41 cellular contexts compared by ENCODE assay signal in the genomic region with DNA sequence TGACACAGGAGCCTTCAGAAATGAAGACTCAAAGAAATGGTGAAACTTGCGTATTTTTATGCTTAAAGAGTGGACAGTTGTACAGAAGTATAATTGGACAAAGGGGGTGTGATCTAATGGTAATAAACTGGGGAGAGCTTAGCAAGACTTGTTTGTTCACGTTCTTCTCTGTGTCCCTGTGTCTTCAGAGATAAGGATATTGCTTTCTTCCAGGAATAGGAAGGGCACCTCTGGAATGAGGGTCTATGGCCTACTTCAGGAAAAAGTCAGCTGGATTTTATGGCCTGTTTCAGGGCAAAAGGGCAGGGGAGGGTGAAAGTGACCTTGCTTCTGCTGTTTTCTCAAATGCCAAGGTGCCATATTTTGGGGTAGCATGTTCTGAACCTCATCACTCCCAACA. TPM values are rescaled to one million over a fixed set of nuclear protein-coding genes. Genes with fewer than 3 reads are reported as not detected.
"Had no signal": no experiment of that assay in that cellular context is flagged by ENCODE, and none has a peak within 500 bp of the region (broad histone marks: within the 10 kb centered on the region; RNA-seq: fewer than 3 reads in every experiment).

No MANE protein-coding gene starts in this region.

- H3K27ac ChIP-seq: body of pancreas, brain microvascular endothelial cell, breast epithelium, WERI-Rb-1 had no signal

- H3K27ac Mint-ChIP-seq: activated CD4-positive, alpha-beta memory T cell treated with anti-CD3 and anti-CD28 coated beads, Interleukin-2, amount 10 ng/mL, durations not matched to agents 7 days and 5 days; activated CD4-positive, alpha-beta T cell treated with anti-CD3 and anti-CD28 coated beads for 36 hours; activated CD4-positive, alpha-beta T cell treated with anti-CD3 and anti-CD28 coated beads, Interleukin-2, amount 10 ng/mL, durations not matched to agents 7 days and 5 days; activated CD8-positive, alpha-beta memory T cell treated with anti-CD3 and anti-CD28 coated beads, Interleukin-2, amount 10 ng/mL, durations not matched to agents 7 days and 5 days; activated CD8-positive, alpha-beta T cell treated with anti-CD3 and anti-CD28 coated beads, Interleukin-2, amount 10 ng/mL, durations not matched to agents 7 days and 5 days; activated naive CD4-positive, alpha-beta T cell treated with anti-CD3 and anti-CD28 coated beads for 36 hours; activated naive CD4-positive, alpha-beta T cell treated with anti-CD3 and anti-CD28 coated beads, Interleukin-2, amount 50 U/mL, for 72 hours; activated naive CD8-positive, alpha-beta T cell treated with anti-CD3 and anti-CD28 coated beads for 36 hours; activated T-cell treated with anti-CD3 and anti-CD28 coated beads, Interleukin-2, amount 50 U/mL, for 72 hours; activated T-helper 1 cell treated with anti-CD3 and anti-CD28 coated beads, Interleukin-12 subunit alpha, Interleukin-12 subunit beta, Interleukin-2, Interleukin-4 antibody, amounts not matched to agents 30 ng/mL and 10 ng/mL and 1 ng/mL, durations not matched to agents 14 hours and 24 hours and 36 hours; activated T-helper 17 cell treated with anti-CD3 and anti-CD28 coated beads, Interleukin-2, amount 50 U/mL, for 72 hours; T-helper 1 cell treated with Interleukin-12 subunit alpha and Interleukin-12 subunit beta and Interleukin-4 antibody, amounts not matched to agents 30 μg/mL and 1 μg/mL, for 36 hours; T-helper 2 cell treated with Interferon-gamma antibody and Interleukin-4, amounts not matched to agents 5 μg/mL and 100 μg/mL, for 36 hours; WTC11 had no signal

- H3K4me1 Mint-ChIP-seq: activated T-helper 17 cell treated with anti-CD3 and anti-CD28 coated beads, Interleukin-2, amount 50 U/mL, for 72 hours had no signal

- ATAC-seq: activated CD4-positive, alpha-beta T cell treated with anti-CD3 and anti-CD28 coated beads for 36 hours; activated CD4-positive, CD25-positive, alpha-beta regulatory T cell treated with anti-CD3 and anti-CD28 coated beads, Interleukin-2, amount 50 U/mL, for 24 hours; activated CD8-positive, alpha-beta memory T cell treated with anti-CD3 and anti-CD28 coated beads, Interleukin-2, amount 10 ng/mL, durations not matched to agents 7 days and 5 days; activated CD8-positive, alpha-beta T cell treated with anti-CD3 and anti-CD28 coated beads, Interleukin-2, amount 10 ng/mL, durations not matched to agents 7 days and 5 days; activated naive CD4-positive, alpha-beta T cell treated with anti-CD3 and anti-CD28 coated beads, Interleukin-2, amount 50 U/mL, for 72 hours; activated T-cell treated with anti-CD3 and anti-CD28 coated beads, Interleukin-2, amount 50 U/mL, for 4 hours; activated T-cell treated with anti-CD3 and anti-CD28 coated beads, Interleukin-2, amount 50 U/mL, for 72 hours; activated T-helper 17 cell treated with anti-CD3 and anti-CD28 coated beads, Interleukin-2, amount 50 U/mL, for 72 hours; body of pancreas had no signal

- DNase-seq: activated CD4-positive, alpha-beta memory T cell treated with anti-CD3 and anti-CD28 coated beads, Interleukin-2, amount 10 ng/mL, durations not matched to agents 7 days and 5 days; activated CD4-positive, alpha-beta T cell treated with anti-CD3 and anti-CD28 coated beads for 1 hour; activated CD4-positive, alpha-beta T cell treated with anti-CD3 and anti-CD28 coated beads for 36 hours; activated CD4-positive, alpha-beta T cell treated with anti-CD3 and anti-CD28 coated beads for 48 hours; activated CD4-positive, alpha-beta T cell treated with anti-CD3 and anti-CD28 coated beads, Interleukin-2, amount 10 ng/mL, durations not matched to agents 7 days and 5 days; activated CD4-positive, alpha-beta T cell treated with anti-CD3 and anti-CD28 coated beads, Interleukin-2, amount 50 U/mL, for 48 hours; activated CD4-positive, CD25-positive, alpha-beta regulatory T cell; activated CD8-positive, alpha-beta memory T cell treated with anti-CD3 and anti-CD28 coated beads for 24 hours; activated CD8-positive, alpha-beta memory T cell treated with anti-CD3 and anti-CD28 coated beads, Interleukin-2, amount 10 ng/mL, durations not matched to agents 7 days and 5 days; activated CD8-positive, alpha-beta T cell treated with anti-CD3 and anti-CD28 coated beads, Interleukin-2, amount 10 ng/mL, durations not matched to agents 7 days and 5 days; activated effector memory CD4-positive, alpha-beta T cell treated with anti-CD3 and anti-CD28 coated beads, Interleukin-2, amount 50 U/mL, for 16 hours; activated gamma-delta T cell treated with Interleukin-2 at 50 U/mL for 16 hours; activated naive CD4-positive, alpha-beta T cell; activated naive CD4-positive, alpha-beta T cell treated with anti-CD3 and anti-CD28 coated beads for 36 hours; activated naive CD4-positive, alpha-beta T cell treated with anti-CD3 and anti-CD28 coated beads, Interleukin-2, amount 50 U/mL, for 16 hours; activated naive CD8-positive, alpha-beta T cell treated with anti-CD3 and anti-CD28 coated beads for 36 hours; activated T-cell treated with anti-CD3 and anti-CD28 coated beads for 4 hours; activated T-cell treated with anti-CD3 and anti-CD28 coated beads, Interleukin-2, amount 50 U/mL, for 1 hour; activated T-cell treated with anti-CD3 and anti-CD28 coated beads, Interleukin-2, amount 50 U/mL, for 4 hours; activated T-cell treated with anti-CD3 and anti-CD28 coated beads, Interleukin-2, amount 50 U/mL, for 72 hours; adrenal gland; amniotic stem cell; aorta; body of pancreas; brain microvascular endothelial cell; central memory CD4-positive, alpha-beta T cell; T-helper 1 cell; T-helper 9 cell; WERI-Rb-1 had no signal

- H3K27me3 ChIP-seq: adrenal gland, body of pancreas, brain microvascular endothelial cell, breast epithelium had no signal

- H3K36me3 Mint-ChIP-seq: activated CD8-positive, alpha-beta memory T cell treated with anti-CD3 and anti-CD28 coated beads, Interleukin-2, amount 10 ng/mL, durations not matched to agents 7 days and 5 days; activated naive CD4-positive, alpha-beta T cell treated with anti-CD3 and anti-CD28 coated beads, Interleukin-2, amount 50 U/mL, for 72 hours; activated naive CD8-positive, alpha-beta T cell treated with anti-CD3 and anti-CD28 coated beads for 36 hours; WTC11 had no signal

- FAIRE-seq: astrocyte, TTC549 had no signal

- H3K9me3 ChIP-seq: adrenal gland, body of pancreas, breast epithelium had no signal

- H3K4me3 Mint-ChIP-seq: activated CD4-positive, alpha-beta memory T cell treated with anti-CD3 and anti-CD28 coated beads, Interleukin-2, amount 10 ng/mL, durations not matched to agents 7 days and 5 days; activated CD4-positive, alpha-beta T cell treated with anti-CD3 and anti-CD28 coated beads for 36 hours; activated CD4-positive, alpha-beta T cell treated with anti-CD3 and anti-CD28 coated beads, Interleukin-2, amount 10 ng/mL, durations not matched to agents 7 days and 5 days; activated CD8-positive, alpha-beta memory T cell treated with anti-CD3 and anti-CD28 coated beads, Interleukin-2, amount 10 ng/mL, durations not matched to agents 7 days and 5 days; activated CD8-positive, alpha-beta T cell treated with anti-CD3 and anti-CD28 coated beads, Interleukin-2, amount 10 ng/mL, durations not matched to agents 7 days and 5 days; activated naive CD4-positive, alpha-beta T cell treated with anti-CD3 and anti-CD28 coated beads for 36 hours; activated naive CD8-positive, alpha-beta T cell treated with anti-CD3 and anti-CD28 coated beads for 36 hours; activated T-cell treated with anti-CD3 and anti-CD28 coated beads, Interleukin-2, amount 50 U/mL, for 4 hours; activated T-cell treated with anti-CD3 and anti-CD28 coated beads, Interleukin-2, amount 50 U/mL, for 72 hours; activated T-helper 1 cell treated with anti-CD3 and anti-CD28 coated beads, Interleukin-12 subunit alpha, Interleukin-12 subunit beta, Interleukin-2, Interleukin-4 antibody, amounts not matched to agents 30 ng/mL and 10 ng/mL and 1 ng/mL, durations not matched to agents 14 hours and 24 hours and 36 hours; activated T-helper 17 cell treated with anti-CD3 and anti-CD28 coated beads, Interleukin-2, amount 50 U/mL, for 72 hours; T-helper 1 cell treated with Interleukin-12 subunit alpha and Interleukin-12 subunit beta and Interleukin-4 antibody, amounts not matched to agents 30 μg/mL and 1 μg/mL, for 36 hours; T-helper 2 cell treated with Interferon-gamma antibody and Interleukin-4, amounts not matched to agents 5 μg/mL and 100 μg/mL, for 36 hours; WTC11 had no signal

- H3K9me3 Mint-ChIP-seq: activated CD4-positive, alpha-beta memory T cell treated with anti-CD3 and anti-CD28 coated beads, Interleukin-2, amount 10 ng/mL, durations not matched to agents 7 days and 5 days; activated CD4-positive, alpha-beta T cell treated with anti-CD3 and anti-CD28 coated beads, Interleukin-2, amount 10 ng/mL, durations not matched to agents 7 days and 5 days; activated naive CD4-positive, alpha-beta T cell treated with anti-CD3 and anti-CD28 coated beads, Interleukin-2, amount 50 U/mL, for 72 hours; activated naive CD8-positive, alpha-beta T cell treated with anti-CD3 and anti-CD28 coated beads for 36 hours; activated T-cell treated with anti-CD3 and anti-CD28 coated beads, Interleukin-2, amount 50 U/mL, for 4 hours; activated T-cell treated with anti-CD3 and anti-CD28 coated beads, Interleukin-2, amount 50 U/mL, for 72 hours; activated T-helper 17 cell treated with anti-CD3 and anti-CD28 coated beads, Interleukin-2, amount 50 U/mL, for 72 hours; T-helper 1 cell treated with Interleukin-12 subunit alpha and Interleukin-12 subunit beta and Interleukin-4 antibody, amounts not matched to agents 30 μg/mL and 1 μg/mL, for 36 hours; T-helper 2 cell treated with Interferon-gamma antibody and Interleukin-4, amounts not matched to agents 5 μg/mL and 100 μg/mL, for 36 hours; WTC11 had no signal

- H3K4me1 ChIP-seq: breast epithelium had no signal

- H3K36me3 ChIP-seq: adrenal gland, brain microvascular endothelial cell, breast epithelium, WERI-Rb-1 had no signal

- H3K4me3 ChIP-seq: adrenal gland, body of pancreas, breast epithelium had no signal

RNA-seq across cellular contexts. Expression of gene TOPAZ1, which starts 4.5 kb away (rescaled TPM):
- total RNA-seq: activated CD4-positive, alpha-beta memory T cell treated with anti-CD3 and anti-CD28 coated beads, Interleukin-2, amount 10 ng/mL, durations not matched to agents 7 days and 5 days; activated CD4-positive, alpha-beta T cell treated with anti-CD3 and anti-CD28 coated beads for 36 hours; activated CD4-positive, alpha-beta T cell treated with anti-CD3 and anti-CD28 coated beads, Interleukin-2, amount 10 ng/mL, durations not matched to agents 7 days and 5 days; activated CD8-positive, alpha-beta memory T cell treated with anti-CD3 and anti-CD28 coated beads, Interleukin-2, amount 10 ng/mL, durations not matched to agents 7 days and 5 days; activated CD8-positive, alpha-beta T cell treated with anti-CD3 and anti-CD28 coated beads, Interleukin-2, amount 10 ng/mL, durations not matched to agents 7 days and 5 days; activated naive CD4-positive, alpha-beta T cell treated with anti-CD3 and anti-CD28 coated beads for 36 hours; activated naive CD4-positive, alpha-beta T cell treated with anti-CD3 and anti-CD28 coated beads, Interleukin-2, amount 50 U/mL, for 72 hours; activated naive CD8-positive, alpha-beta T cell treated with anti-CD3 and anti-CD28 coated beads for 36 hours; activated T-cell treated with anti-CD3 and anti-CD28 coated beads, Interleukin-2, amount 50 U/mL, for 4 hours; activated T-cell treated with anti-CD3 and anti-CD28 coated beads, Interleukin-2, amount 50 U/mL, for 72 hours; activated T-helper 1 cell treated with anti-CD3 and anti-CD28 coated beads, Interleukin-12 subunit alpha, Interleukin-12 subunit beta, Interleukin-2, Interleukin-4 antibody, amounts not matched to agents 30 ng/mL and 10 ng/mL and 1 ng/mL, durations not matched to agents 14 hours and 24 hours and 36 hours; activated T-helper 17 cell treated with anti-CD3 and anti-CD28 coated beads, Interleukin-2, amount 50 U/mL, for 72 hours; adrenal gland; aorta; astrocyte; body of pancreas; breast epithelium; cardiac septum; cerebellum; WTC11 had no signal
- polyA plus RNA-seq: adrenal gland, aorta had no signal
